In genomic region chr14:20295067-20295466, GRCh38 we compare ENCODE assay signal across 13 cellular contexts. TPM values are rescaled to one million over a fixed set of nuclear protein-coding genes. Genes with fewer than 3 reads are reported as not detected.
DNase-seq lines count a peak whose midpoint lies in the region; ATAC-seq, FAIRE-seq and TF ChIP-seq lines count a peak whose summit lies in the region.
"Had no signal": no experiment of that assay in that cellular context is flagged by ENCODE, and none has a peak within 500 bp of the region (broad histone marks: within the 10 kb centered on the region; RNA-seq: fewer than 3 reads in every experiment).

No MANE protein-coding gene starts in this region.

- H3K9me3 ChIP-seq in right cardiac atrium (ENCODE audit: control insufficient read depth, low read length) (no peaks in the 10 kb centered on the region), MM.1S (replicated peaks; ENCODE audit: insufficient read depth, low read length) (no peaks in the 10 kb centered on the region)
- H3K9me3 ChIP-seq: adrenal gland, esophagus squamous epithelium had no signal

- H3K4me2 ChIP-seq in MM.1S (ENCODE audit: low read depth, low read length) = no peak overlapping the region

- no peaks in the 10 kb centered on the region for H3K4me1 ChIP-seq in right cardiac atrium (ENCODE audit: control insufficient read depth, insufficient read depth, low read length)
- no peaks in the 10 kb centered on the region for H3K4me1 ChIP-seq in MM.1S (ENCODE audit: low read length)
- H3K4me1 ChIP-seq: adrenal gland, esophagus squamous epithelium had no signal

- DNase-seq in GM10248 (ENCODE audit: extremely low spot score) = peak; percentile 23
- DNase-seq in NOMO-1 treated with DMSO at 0.1 percent for 48 hours (lab: John Stamatoyannopoulos, UW; ENCODE audit: unreplicated experiment) = peak; percentile 82
- DNase-seq in NCI-H1417 treated with DMSO at 0.1 percent for 48 hours (lab: John Stamatoyannopoulos, UW) = no peak
- DNase-seq in HTR-8/SVneo (ENCODE audit: insufficient read length, low spot score) = no peak
- no peak for DNase-seq in right cardiac atrium
- DNase-seq in MM.1S = no peak
- DNase-seq: adrenal gland, esophagus squamous epithelium, KG1, WERI-Rb-1 had no signal

- H2AFZ ChIP-seq in MM.1S (ENCODE audit: low read length) = no peak overlapping the region

- TF ChIP-seq CTCF in GM10248 (IDR thresholded peaks at IDR 0.05; ENCODE audit: control extremely low read depth, extremely low read depth, low read depth, missing control alignments) (no peak), MM.1S (IDR thresholded peaks at IDR 0.05; ENCODE audit: low read length) (no peak)

- H4K20me1 ChIP-seq in MM.1S (ENCODE audit: insufficient read depth, low read length) = no peaks in the 10 kb centered on the region

- H3K79me2 ChIP-seq in MM.1S (ENCODE audit: low read length) = no peaks in the 10 kb centered on the region

- CTCF ChIA-PET in GM10248 (lab: Yijun Ruan, JAX) = interaction anchor here (0.8 to 2.9 kb wide), 2 partner anchors 10 to 33 kb away, joined by 3 to 13 read pairs; partner anchors contain the start of gene TTC5

- no peaks in the 10 kb centered on the region for H3F3A ChIP-seq in MM.1S (ENCODE audit: insufficient read depth, low read length)

- no peak for FAIRE-seq in HTR-8/SVneo (lab: Jason Lieb, UNC)

- H3K27ac ChIP-seq in right cardiac atrium (ENCODE audit: low read length) = no peak overlapping the region
- H3K27ac ChIP-seq in MM.1S (ENCODE audit: low read length) = no peak overlapping the region
- H3K27ac ChIP-seq: adrenal gland, esophagus squamous epithelium, WERI-Rb-1 had no signal

- H3K4me3 ChIP-seq in right cardiac atrium (ENCODE audit: low read length) = no peak overlapping the region
- no peak overlapping the region for H3K4me3 ChIP-seq in MM.1S (ENCODE audit: low read length)
- H3K4me3 ChIP-seq: adrenal gland, esophagus squamous epithelium had no signal

- H3K9ac ChIP-seq in MM.1S (ENCODE audit: low read length) = no peak overlapping the region

- intact Hi-C loops in right cardiac atrium (cut with DNase I) = no loop called here

- H3K27me3 ChIP-seq in right cardiac atrium (ENCODE audit: control insufficient read depth, insufficient read depth) (no peaks in the 10 kb centered on the region), MM.1S (replicated peaks; ENCODE audit: insufficient read depth, low read length) (no peaks in the 10 kb centered on the region)
- H3K27me3 ChIP-seq: adrenal gland, esophagus squamous epithelium had no signal

- H3K9me2 ChIP-seq in MM.1S (replicated peaks; ENCODE audit: insufficient read depth, low read length) = no peaks in the 10 kb centered on the region

- ATAC-seq in GM19351 (IDR thresholded peaks at IDR 0.05; ENCODE audit: unreplicated experiment) = peak; percentile 87
- peak; percentile 86 for ATAC-seq in HG02885 (IDR thresholded peaks at IDR 0.05; ENCODE audit: poor library complexity, unreplicated experiment)
- ATAC-seq in right cardiac atrium = no peak
- ATAC-seq: left lobe of liver had no signal

- 71% methylated on average over 4 of the region's 4 CpGs for WGBS in right cardiac atrium

- no peaks in the 10 kb centered on the region for H3K36me3 ChIP-seq in MM.1S (replicated peaks; ENCODE audit: insufficient read depth, low read length)

- POLR2A ChIA-PET in GM10248 (lab: Yijun Ruan, JAX) = no interaction called here

RNA-seq across cellular contexts. Expression of gene TTC5, which starts 10.7 kb away (rescaled TPM):
- total RNA-seq in right cardiac atrium = 10 to 100 TPM in 2 of 4 donors, 1 to 10 TPM in 2; 8.3 to 12.0 (median 9.5) TPM
- polyA plus RNA-seq in right cardiac atrium = 4.5 TPM

RNA-seq across cellular contexts. Expression of gene CCNB1IP1, which starts 38.0 kb away (rescaled TPM):
- 10 to 100 TPM; 41.0 to 58.2 (median 49.5) TPM for total RNA-seq in right cardiac atrium
- polyA plus RNA-seq in right cardiac atrium = 72.1 TPM

RNA-seq across cellular contexts. Expression of gene PARP2, which starts 48.4 kb away (rescaled TPM):
- 10 to 100 TPM; 11.9 to 17.9 (median 16.3) TPM for total RNA-seq in right cardiac atrium
- 14.3 TPM for polyA plus RNA-seq in right cardiac atrium

RNA-seq across cellular contexts. Expression of gene OR11H4, which starts 56.0 kb away (rescaled TPM):
- total RNA-seq in right cardiac atrium = not detected
- polyA plus RNA-seq in right cardiac atrium = not detected
- total RNA-seq: adrenal gland, esophagus squamous epithelium, left lobe of liver had no signal
- polyA plus RNA-seq: adrenal gland had no signal

Comparison
In these comparisons a context has a peak if more than half of its experiments do, and no peak if none do; other contexts are left out.
1. DNase-seq: peak in GM10248 (single experiment) and NOMO-1 treated with DMSO at 0.1 percent for 48 hours (single experiment); none in NCI-H1417 treated with DMSO at 0.1 percent for 48 hours (single experiment), HTR-8/SVneo (single experiment), right cardiac atrium (0 of 3) and MM.1S (single experiment).
2. ATAC-seq: peak in GM19351 (single experiment) and HG02885 (single experiment); none in right cardiac atrium (0 of 2).